20 cellular contexts compared by ENCODE assay signal in genomic region chr6:113701552-113702254, GRCh38.
DNase-seq lines count a peak whose midpoint lies in the region; ATAC-seq and TF ChIP-seq lines count a peak whose summit lies in the region.
"Had no signal": no experiment of that assay in that cellular context is flagged by ENCODE, and none has a peak within 500 bp of the region (broad histone marks: within the 10 kb centered on the region; RNA-seq: fewer than 3 reads in every experiment).

No MANE protein-coding gene starts in this region.

- no peak for TF ChIP-seq CTCF in body of pancreas (IDR thresholded peaks at IDR 0.05)

- no peaks in the 10 kb centered on the region for H3K9me3 ChIP-seq in body of pancreas
- H3K9me3 ChIP-seq in neuronal stem cell (replicated peaks in 1 of 2; ENCODE audit: control insufficient read depth in 2 of 2, insufficient read depth in 1 of 2, low read depth in 1 of 2, low read length in 2 of 2), result no peaks in the 10 kb centered on the region
- H3K9me3 ChIP-seq: Peyer's patch had no signal

- intact Hi-C loops in body of pancreas (cut with DNase I), result no loop called here
- intact Hi-C loops in dendritic cell treated with granulocyte-macrophage colony-stimulating factor and Interleukin-4, amounts not matched to agents 40 ng/mL and 50 ng/mL, for 4 days (cut with micrococcal nuclease), result no loop called here
- intact Hi-C loops in left colon (cut with DNase I, micrococcal nuclease), result no loop called here

- 32 to 40% methylated on average over 4 of the region's 4 CpGs for WGBS in body of pancreas, 2 donors
- WGBS in neuronal stem cell (ENCODE audit: extremely low coverage in 2 of 2, insufficient read length in 2 of 2, insufficient replicate concordance in 1 of 2), 2 donors, result no CpG with 5 or more reads among the region's 4 CpGs

- peak; percentile 91 for ATAC-seq in body of pancreas
- ATAC-seq in left colon, result peak; percentile 82
- no peak for ATAC-seq in HG02870 (IDR thresholded peaks at IDR 0.05; ENCODE audit: unreplicated experiment)

- H2AFZ ChIP-seq in neuronal stem cell (ENCODE audit: low read length), result peak overlapping the region; percentile 0

- no peaks in the 10 kb centered on the region for H3K36me3 Mint-ChIP-seq in dendritic cell treated with granulocyte-macrophage colony-stimulating factor and Interleukin-4, amounts not matched to agents 40 ng/mL and 50 ng/mL, for 4 days (ENCODE audit: low read depth)
- H3K36me3 Mint-ChIP-seq: CD8-positive, alpha-beta memory T cell had no signal

- H3K27ac ChIP-seq in body of pancreas (peak overlapping the region; percentile 64 to 84 (median 72)), neuronal stem cell (replicated peaks; ENCODE audit: low read length) (no peak overlapping the region)
- H3K27ac ChIP-seq: Peyer's patch had no signal

- no peaks in the 10 kb centered on the region for H3K27me3 ChIP-seq in body of pancreas
- no peaks in the 10 kb centered on the region for H3K27me3 ChIP-seq in neuronal stem cell (ENCODE audit: control insufficient read depth in 3 of 3, insufficient read depth in 3 of 3, low read depth in 1 of 3, low read length in 3 of 3)
- H3K27me3 ChIP-seq: Peyer's patch had no signal

- no peak overlapping the region for H2BK120ac ChIP-seq in neuronal stem cell (ENCODE audit: low read depth, low read length)

- H3K18ac ChIP-seq in neuronal stem cell (ENCODE audit: low read length), result no peak overlapping the region

- H4K8ac ChIP-seq in neuronal stem cell (ENCODE audit: low read depth, low read length), result no peak overlapping the region

- H3K4me2 ChIP-seq in neuronal stem cell (ENCODE audit: insufficient read depth, low read length, poor library complexity, severe bottlenecking), result no peak overlapping the region

- DNase-seq in body of pancreas (peak in 3 of 4 donors; percentile 22 to 70 (median 40)), left colon (no peak), neuronal stem cell (ENCODE audit: low spot score) (no peak), MV-4-11 (lab: John Stamatoyannopoulos, UW) (no peak)
- no peak for DNase-seq in stimulated activated CD8-positive, alpha-beta memory T cell treated with anti-CD3 and anti-CD28 coated beads, Interleukin-4, amount 100 ng/mL, for 48 hours
- DNase-seq: ACHN; C1 segment of cervical spinal cord; CD8-positive, alpha-beta memory T cell; DMS53; GOT3; Kasumi-1; MM.1S; NCI-H1092 treated with DMSO at 0.1 percent for 48 hours; NCI-H1694; NCI-H2081 treated with DMSO at 0.1 percent for 48 hours; NCI-H748 treated with DMSO at 0.1 percent for 48 hours; NK-92 treated with Interleukin-12 subunit alpha and Interleukin-12 subunit beta, amount 100 ng/mL, for 24 hours; Peyer's patch had no signal

- H3K9me3 Mint-ChIP-seq in dendritic cell treated with granulocyte-macrophage colony-stimulating factor and Interleukin-4, amounts not matched to agents 40 ng/mL and 50 ng/mL, for 4 days, result no peaks in the 10 kb centered on the region
- H3K9me3 Mint-ChIP-seq: CD8-positive, alpha-beta memory T cell had no signal

- no peak overlapping the region for H3K9ac ChIP-seq in neuronal stem cell (ENCODE audit: low read depth, low read length, poor library complexity)

- H2BK12ac ChIP-seq in neuronal stem cell (ENCODE audit: low read length), result no peak overlapping the region

- H3K27ac Mint-ChIP-seq in dendritic cell treated with granulocyte-macrophage colony-stimulating factor and Interleukin-4, amounts not matched to agents 40 ng/mL and 50 ng/mL, for 4 days, result peak overlapping the region; percentile 50
- H3K27ac Mint-ChIP-seq: CD8-positive, alpha-beta memory T cell had no signal

- no peak overlapping the region for H3K4ac ChIP-seq in neuronal stem cell (ENCODE audit: low read length)

- no peaks in the 10 kb centered on the region for H3K27me3 Mint-ChIP-seq in dendritic cell treated with granulocyte-macrophage colony-stimulating factor and Interleukin-4, amounts not matched to agents 40 ng/mL and 50 ng/mL, for 4 days

- no peak overlapping the region for H4K91ac ChIP-seq in neuronal stem cell (ENCODE audit: low read depth, low read length, poor library complexity)

- no peaks in the 10 kb centered on the region for H3K36me3 ChIP-seq in body of pancreas (replicated peaks in 1 of 2; ENCODE audit: insufficient read depth in 1 of 2, low read depth in 2 of 2)
- no peaks in the 10 kb centered on the region for H3K36me3 ChIP-seq in neuronal stem cell (replicated peaks in 1 of 2; ENCODE audit: control insufficient read depth in 2 of 2, insufficient read depth in 2 of 2, low read length in 2 of 2)
- H3K36me3 ChIP-seq: Peyer's patch had no signal

- H3K14ac ChIP-seq in neuronal stem cell (ENCODE audit: low read length), result no peak overlapping the region

- peak in 2 of 3 donors; percentile 17 to 28 for TF ChIP-seq POLR2A in body of pancreas (IDR thresholded peaks at IDR 0.05)

- no peak overlapping the region for H3K4me3 Mint-ChIP-seq in dendritic cell treated with granulocyte-macrophage colony-stimulating factor and Interleukin-4, amounts not matched to agents 40 ng/mL and 50 ng/mL, for 4 days
- H3K4me3 Mint-ChIP-seq: CD8-positive, alpha-beta memory T cell had no signal

- no peak overlapping the region for H3K23ac ChIP-seq in neuronal stem cell (ENCODE audit: low read depth, low read length, poor library complexity)

- peaks cover 47% of the 10 kb centered on the region for H3K4me1 ChIP-seq in body of pancreas
- no peaks in the 10 kb centered on the region for H3K4me1 ChIP-seq in neuronal stem cell (ENCODE audit: control insufficient read depth in 2 of 2, insufficient read depth in 1 of 2, low read depth in 1 of 2, low read length in 2 of 2)
- H3K4me1 ChIP-seq: Peyer's patch had no signal

- H3K4me1 Mint-ChIP-seq in dendritic cell treated with granulocyte-macrophage colony-stimulating factor and Interleukin-4, amounts not matched to agents 40 ng/mL and 50 ng/mL, for 4 days (ENCODE audit: low read depth), result peaks cover 12% of the 10 kb centered on the region
- H3K4me1 Mint-ChIP-seq: CD8-positive, alpha-beta memory T cell had no signal

- H2AK5ac ChIP-seq in neuronal stem cell (ENCODE audit: low read depth, low read length), result no peak overlapping the region

- H3K4me3 ChIP-seq in body of pancreas (no peak overlapping the region), neuronal stem cell (ENCODE audit: low read length in 2 of 2) (no peak overlapping the region)
- H3K4me3 ChIP-seq: Peyer's patch had no signal

- no peak overlapping the region for H2BK5ac ChIP-seq in neuronal stem cell (ENCODE audit: low read length)

- no peaks in the 10 kb centered on the region for H3K79me1 ChIP-seq in neuronal stem cell (ENCODE audit: low read depth, low read length)

- no peak overlapping the region for H2BK15ac ChIP-seq in neuronal stem cell (ENCODE audit: low read length)

Comparison
In these comparisons a context has a peak if more than half of its experiments do, and no peak if none do; other contexts are left out.
1. DNase-seq: peak in body of pancreas (3 of 4); none in left colon (0 of 2), neuronal stem cell (single experiment), MV-4-11 (single experiment) and stimulated activated CD8-positive, alpha-beta memory T cell treated with anti-CD3 and anti-CD28 coated beads, Interleukin-4, amount 100 ng/mL, for 48 hours (single experiment).